1 cellular context compared by ENCODE assay signal in genomic region chrX:23803931-23804381, GRCh38.
TF ChIP-seq lines count a peak whose summit lies in the region.

No MANE protein-coding gene starts in this region.

TF ChIP-seq in endothelial cell of umbilical vein, 7 proteins besides CTCF, POLR2A, EP300 and RAD21:
- TF ChIP-seq JUN (IDR thresholded peaks at IDR 0.05; ENCODE audit: borderline replicate concordance, insufficient read depth, insufficient read length, low read depth) (peak; percentile 72), MAX (IDR thresholded peaks at IDR 0.05; ENCODE audit: insufficient read depth, insufficient read length) (no peak), POLR2AphosphoS5 (IDR thresholded peaks at IDR 0.05; ENCODE audit: insufficient read depth, low read depth, low read length) (peak; percentile 54), FOS (IDR thresholded peaks at IDR 0.05; ENCODE audit: borderline replicate concordance, insufficient read depth, low read length) (peak; percentile 11), EZH2 (IDR thresholded peaks at IDR 0.05; ENCODE audit: borderline replicate concordance, low read depth, low read length, severe bottlenecking) (no peak), MYC (IDR thresholded peaks at IDR 0.05; ENCODE audit: low read depth, low read length) (no peak), GATA2 (IDR thresholded peaks at IDR 0.05; ENCODE audit: insufficient read depth, insufficient read length, low read depth, low read length) (peak; percentile 56)
